ENCODE assay signal across 15 cellular contexts in genomic region chr3:114650808-114651207, GRCh38.
DNase-seq lines count a peak whose midpoint lies in the region; FAIRE-seq and TF ChIP-seq lines count a peak whose summit lies in the region.
"Had no signal": no experiment of that assay in that cellular context is flagged by ENCODE, and none has a peak within 500 bp of the region (broad histone marks: within the 10 kb centered on the region; RNA-seq: fewer than 3 reads in every experiment).

No MANE protein-coding gene starts in this region.

- peaks cover 8% of the 10 kb centered on the region for H3K9me3 Mint-ChIP-seq in mesothelial cell of epicardium
- H3K9me3 Mint-ChIP-seq: CD8-positive, alpha-beta memory T cell had no signal

- H3K4me3 Mint-ChIP-seq in mesothelial cell of epicardium: no peak overlapping the region
- H3K4me3 Mint-ChIP-seq: CD8-positive, alpha-beta memory T cell had no signal

- H3K36me3 Mint-ChIP-seq in mesothelial cell of epicardium: peaks cover 4% of the 10 kb centered on the region

- H3K27me3 Mint-ChIP-seq in mesothelial cell of epicardium (ENCODE audit: low read depth): no peaks in the 10 kb centered on the region
- H3K27me3 Mint-ChIP-seq: CD8-positive, alpha-beta memory T cell had no signal

- no peak for TF ChIP-seq CTCF in AG10803 (conservative IDR thresholded peaks at IDR 0.05; ENCODE audit: low read length)
- no peak for TF ChIP-seq CTCF in mesothelial cell of epicardium (IDR thresholded peaks at IDR 0.05; ENCODE audit: unreplicated experiment)

- H3K27ac Mint-ChIP-seq in mesothelial cell of epicardium: peak overlapping the region; percentile 6
- H3K27ac Mint-ChIP-seq: CD8-positive, alpha-beta memory T cell had no signal

- no peak overlapping the region for H3K4me3 ChIP-seq in AG10803 (ENCODE audit: low read length)
- H3K4me3 ChIP-seq: esophagus squamous epithelium, tibial artery had no signal

- peaks cover 9% of the 10 kb centered on the region for H3K4me1 Mint-ChIP-seq in mesothelial cell of epicardium

- no peak for FAIRE-seq in HTR-8/SVneo (lab: Jason Lieb, UNC)

- peak; percentile 56 for DNase-seq in AG10803 (ENCODE audit: low read depth)
- peak; percentile 7 for DNase-seq in HTR-8/SVneo (ENCODE audit: insufficient read length, low spot score)
- DNase-seq in dedifferentiated amniotic fluid mesenchymal stem cell (ENCODE audit: extremely low spot score): peak; percentile 67
- no peak for DNase-seq in mesothelial cell of epicardium (ENCODE audit: low spot score in 2 of 2, unreplicated experiment in 2 of 2)
- DNase-seq in HPDE6-E6E7 (ENCODE audit: extremely low spot score): no peak
- DNase-seq in effector CD8-positive, alpha-beta T cell (lab: John Stamatoyannopoulos, UW): no peak
- no peak for DNase-seq in DMS114 treated with DMSO at 0.1 percent for 48 hours (lab: John Stamatoyannopoulos, UW; ENCODE audit: unreplicated experiment)
- no peak for DNase-seq in globus pallidus (ENCODE audit: low spot score)
- DNase-seq: activated CD4-positive, CD25-positive, alpha-beta regulatory T cell treated with anti-CD3 and anti-CD28 coated beads, Interleukin-2, amount 50 U/mL, for 72 hours; activated naive CD4-positive, alpha-beta T cell treated with anti-CD3 and anti-CD28 coated beads, Interleukin-2, amount 50 U/mL, for 16 hours; CD8-positive, alpha-beta memory T cell; esophagus squamous epithelium; NCI-H1092; stimulated activated CD4-positive, alpha-beta T cell treated with anti-CD3 and anti-CD28 coated beads, Interleukin-4, amount 100 ng/mL, for 4 hours; tibial artery had no signal

Comparison
In these comparisons a context has a peak if more than half of its experiments do, and no peak if none do; other contexts are left out.
1. DNase-seq: peak in AG10803 (single experiment), HTR-8/SVneo (single experiment) and dedifferentiated amniotic fluid mesenchymal stem cell (single experiment); none in mesothelial cell of epicardium (0 of 2), HPDE6-E6E7 (single experiment), effector CD8-positive, alpha-beta T cell (single experiment), DMS114 treated with DMSO at 0.1 percent for 48 hours (single experiment) and globus pallidus (single experiment).